15 cellular contexts compared by ENCODE assay signal in genomic region chr15:76176059-76176458, GRCh38.
DNase-seq lines count a peak whose midpoint lies in the region; ATAC-seq and TF ChIP-seq lines count a peak whose summit lies in the region.
"Had no signal": no experiment of that assay in that cellular context is flagged by ENCODE, and none has a peak within 500 bp of the region (broad histone marks: within the 10 kb centered on the region; RNA-seq: fewer than 3 reads in every experiment).

No MANE protein-coding gene starts in this region.

- TF ChIP-seq POLR2A in gastrocnemius medialis (IDR thresholded peaks at IDR 0.05) (no peak), suprapubic skin (IDR thresholded peaks at IDR 0.05) (no peak), ovary (IDR thresholded peaks at IDR 0.05) (no peak)

- H3K27me3 ChIP-seq in neuronal stem cell (ENCODE audit: control insufficient read depth in 3 of 3, insufficient read depth in 3 of 3, low read depth in 1 of 3, low read length in 3 of 3) (peaks cover 0 to 6% (median 0%) of the 10 kb centered on the region in 3 experiments), gastrocnemius medialis (no peaks in the 10 kb centered on the region), suprapubic skin (no peaks in the 10 kb centered on the region), ovary (no peaks in the 10 kb centered on the region)

- peak overlapping the region; percentile 92 for H2BK12ac ChIP-seq in neuronal stem cell (ENCODE audit: low read length)

- H3K36me3 ChIP-seq in neuronal stem cell (replicated peaks in 1 of 2; ENCODE audit: control insufficient read depth in 2 of 2, insufficient read depth in 2 of 2, low read length in 2 of 2) (no peaks in the 10 kb centered on the region), gastrocnemius medialis (no peaks in the 10 kb centered on the region), suprapubic skin (no peaks in the 10 kb centered on the region), ovary (no peaks in the 10 kb centered on the region)

- no peak overlapping the region for H2BK120ac ChIP-seq in neuronal stem cell (ENCODE audit: low read depth, low read length)

- no peak overlapping the region for H3K14ac ChIP-seq in neuronal stem cell (ENCODE audit: low read length)

- H3K4me1 ChIP-seq in neuronal stem cell (ENCODE audit: control insufficient read depth in 2 of 2, insufficient read depth in 1 of 2, low read depth in 1 of 2, low read length in 2 of 2) (peaks cover 4 to 12% of the 10 kb centered on the region in 2 donors), gastrocnemius medialis (peaks cover 47 to 54% of the 10 kb centered on the region in 2 donors), suprapubic skin (peaks cover 19% of the 10 kb centered on the region), ovary (ENCODE audit: insufficient read depth) (no peaks in the 10 kb centered on the region)

- no peak overlapping the region for H4K91ac ChIP-seq in neuronal stem cell (ENCODE audit: low read depth, low read length, poor library complexity)

- no peak overlapping the region for H3K4ac ChIP-seq in neuronal stem cell (ENCODE audit: low read length)

- H2AK5ac ChIP-seq in neuronal stem cell (ENCODE audit: low read depth, low read length), result peak overlapping the region; percentile 34

- no peak overlapping the region for H2BK5ac ChIP-seq in neuronal stem cell (ENCODE audit: low read length)

- ATAC-seq in gastrocnemius medialis (no peak), GM19328 (IDR thresholded peaks at IDR 0.05; ENCODE audit: unreplicated experiment) (no peak), HG02884 (IDR thresholded peaks at IDR 0.05; ENCODE audit: unreplicated experiment) (no peak)

- no peak overlapping the region for H4K8ac ChIP-seq in neuronal stem cell (ENCODE audit: low read depth, low read length)

- DNase-seq in neuronal stem cell (ENCODE audit: low spot score) (no peak), gastrocnemius medialis (no peak), suprapubic skin (ENCODE audit: low spot score in 2 of 2) (no peak), ovary (no peak)
- DNase-seq: Calu3; CD4-positive, alpha-beta memory T cell; COR-L47; DMS53; DMS79 treated with DMSO at 0.1 percent for 48 hours; GF-D8; GM23248; H7; HCEC 1CT had no signal

- H3K9me3 ChIP-seq in neuronal stem cell (replicated peaks in 1 of 2; ENCODE audit: control insufficient read depth in 2 of 2, insufficient read depth in 1 of 2, low read depth in 1 of 2, low read length in 2 of 2) (peaks cover 0 to 6% of the 10 kb centered on the region in 2 donors), gastrocnemius medialis (no peaks in the 10 kb centered on the region), suprapubic skin (no peaks in the 10 kb centered on the region), ovary (no peaks in the 10 kb centered on the region)

- in situ Hi-C loops in gastrocnemius medialis (cut with MboI; ENCODE audit: low sequenced_read_pairs in 4 of 4), result loop anchor here in 1 of 4 donors (25.0 kb wide), 1 partner anchor 161 kb away; the partner anchor contains the start of gene ISL2

- H3K23ac ChIP-seq in neuronal stem cell (ENCODE audit: low read depth, low read length, poor library complexity), result no peak overlapping the region

- H2BK15ac ChIP-seq in neuronal stem cell (ENCODE audit: low read length), result no peak overlapping the region

- H3K18ac ChIP-seq in neuronal stem cell (ENCODE audit: low read length), result no peak overlapping the region

- H3K4me3 ChIP-seq in neuronal stem cell (ENCODE audit: low read length in 2 of 2) (no peak overlapping the region), gastrocnemius medialis (no peak overlapping the region), suprapubic skin (no peak overlapping the region), ovary (no peak overlapping the region)
- H3K4me3 ChIP-seq: GM23248 had no signal

- TF ChIP-seq CTCF in gastrocnemius medialis (IDR thresholded peaks at IDR 0.05 in 4 of 5, conservative IDR thresholded peaks at IDR 0.05 in 1 of 5) (no peak), suprapubic skin (IDR thresholded peaks at IDR 0.05) (no peak), ovary (IDR thresholded peaks at IDR 0.05) (no peak)

- intact Hi-C loops in gastrocnemius medialis (cut with DNase I; ENCODE audit: low total_unique reads), result loop anchor here (1.0 kb wide), 1 partner anchor 13 kb away; no protein-coding TSS in a partner anchor
- intact Hi-C loops in ovary (cut with DNase I), result no loop called here

- no peak overlapping the region for H3K4me2 ChIP-seq in neuronal stem cell (ENCODE audit: insufficient read depth, low read length, poor library complexity, severe bottlenecking)

- H2AFZ ChIP-seq in neuronal stem cell (ENCODE audit: low read length), result no peak overlapping the region
- H2AFZ ChIP-seq: GM23248 had no signal

- no peaks in the 10 kb centered on the region for H3K79me1 ChIP-seq in neuronal stem cell (ENCODE audit: low read depth, low read length)

- TF ChIP-seq EP300 in suprapubic skin (IDR thresholded peaks at IDR 0.05) (no peak), ovary (IDR thresholded peaks at IDR 0.05) (no peak)

- H3K27ac ChIP-seq in neuronal stem cell (replicated peaks; ENCODE audit: low read length), result no peak overlapping the region
- peak overlapping the region; percentile 93 to 98 (median 96) for H3K27ac ChIP-seq in gastrocnemius medialis
- peak overlapping the region; percentile 81 for H3K27ac ChIP-seq in suprapubic skin
- no peak overlapping the region for H3K27ac ChIP-seq in ovary
- H3K27ac ChIP-seq: GM23248 had no signal

- WGBS in neuronal stem cell (ENCODE audit: extremely low coverage in 2 of 2, insufficient read length in 2 of 2, insufficient replicate concordance in 1 of 2), 2 donors, result no CpG with 5 or more reads among the region's 10 CpGs
- 98% methylated on average over 8 of the region's 10 CpGs for WGBS in suprapubic skin
- WGBS in ovary, 3 donors, result 94 to 96% (median 95%) methylated on average over 10 of the region's 10 CpGs

- H3K9ac ChIP-seq in neuronal stem cell (ENCODE audit: low read depth, low read length, poor library complexity), result no peak overlapping the region
- H3K9ac ChIP-seq: GM23248 had no signal

Comparison
In these comparisons a context has a peak if more than half of its experiments do, and no peak if none do; other contexts are left out.
1. H3K27ac ChIP-seq: peak in gastrocnemius medialis (4 of 4) and suprapubic skin (single experiment); none in neuronal stem cell (single experiment) and ovary (0 of 2).